In the genomic region with DNA sequence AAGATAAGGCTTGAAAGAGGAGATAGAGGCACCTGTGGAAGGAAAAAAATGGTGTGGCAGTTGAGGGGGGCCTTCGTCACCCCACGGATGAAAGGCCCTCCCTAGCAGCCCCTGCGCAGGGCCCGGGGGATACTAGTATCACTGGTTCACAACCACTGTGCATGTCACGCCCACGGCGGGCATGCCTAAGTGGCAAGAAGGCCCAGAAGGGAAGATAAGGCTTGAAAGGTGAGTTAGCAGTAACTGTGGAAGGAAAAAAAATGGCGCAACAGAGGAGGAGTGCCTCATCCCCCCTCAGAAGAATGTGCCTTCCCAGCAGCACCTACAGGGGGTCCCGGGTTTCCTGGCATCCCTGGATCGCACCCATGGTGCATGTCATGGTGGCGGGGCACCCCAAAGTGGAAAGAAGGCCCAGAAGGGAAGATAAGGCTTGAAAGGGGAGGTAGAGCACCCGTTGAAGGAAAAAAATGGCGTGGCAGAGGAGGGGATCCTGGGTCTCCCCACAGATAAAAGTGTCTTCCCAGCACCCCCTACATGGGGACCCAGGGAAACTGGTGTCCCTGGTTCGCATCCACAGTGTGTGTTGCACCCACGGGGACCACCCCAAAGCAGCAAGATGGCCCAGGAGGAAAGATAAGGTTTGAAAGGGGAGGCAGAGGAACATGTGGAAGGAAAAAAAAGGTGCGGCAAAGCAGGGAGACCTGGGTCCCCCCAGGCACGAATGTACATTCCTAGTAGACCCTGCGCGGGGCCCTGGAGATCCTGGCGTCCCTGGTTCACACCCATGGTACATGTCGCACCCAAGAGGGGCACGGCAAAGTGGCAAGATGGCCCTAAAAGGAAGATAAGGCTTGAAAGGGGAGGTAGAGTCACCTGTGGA, we compare ENCODE assay signal across 22 cellular contexts.
"Had no signal": no experiment of that assay in that cellular context is flagged by ENCODE, and none has a peak within 500 bp of the region (broad histone marks: within the 10 kb centered on the region; RNA-seq: fewer than 3 reads in every experiment).

No MANE protein-coding gene starts in this region.

- H3K27me3 Mint-ChIP-seq: activated CD4-positive, alpha-beta memory T cell treated with anti-CD3 and anti-CD28 coated beads for 36 hours; activated CD4-positive, alpha-beta T cell treated with anti-CD3 and anti-CD28 coated beads, Interleukin-2, amount 10 ng/mL, durations not matched to agents 7 days and 5 days; activated naive CD8-positive, alpha-beta T cell treated with anti-CD3 and anti-CD28 coated beads, Interleukin-2, amount 10 ng/mL, durations not matched to agents 7 days and 5 days; activated T-helper 17 cell treated with anti-CD3 and anti-CD28 coated beads, Interleukin-2, amount 50 U/mL, for 72 hours had no signal

- DNase-seq: activated CD4-positive, alpha-beta memory T cell treated with anti-CD3 and anti-CD28 coated beads for 36 hours; activated CD4-positive, alpha-beta T cell treated with anti-CD3 and anti-CD28 coated beads, Interleukin-2, amount 10 ng/mL, durations not matched to agents 7 days and 5 days; activated CD4-positive, CD25-positive, alpha-beta regulatory T cell; activated naive CD4-positive, alpha-beta T cell treated with anti-CD3 and anti-CD28 coated beads, Interleukin-2, amount 50 U/mL, for 16 hours; activated naive CD8-positive, alpha-beta T cell treated with anti-CD3 and anti-CD28 coated beads, Interleukin-2, amount 10 ng/mL, durations not matched to agents 7 days and 5 days; activated T-cell treated with anti-CD3 and anti-CD28 coated beads for 4 hours; activated T-cell treated with anti-CD3 and anti-CD28 coated beads, Interleukin-2, amount 50 U/mL, for 48 hours; adrenal gland; anterior cingulate cortex; IMR-90; Kasumi-1; KBM-7; NCI-H1105 treated with DMSO at 0.1 percent for 48 hours; NCI-H1436 treated with DMSO at 0.1 percent for 48 hours; NCI-H187; NCI-H2081; NCI-H446; NCI-H524; PC-3; SK-N-SH; T-helper 1 cell had no signal

- H3K4me1 Mint-ChIP-seq: activated CD4-positive, alpha-beta T cell treated with anti-CD3 and anti-CD28 coated beads, Interleukin-2, amount 10 ng/mL, durations not matched to agents 7 days and 5 days; activated naive CD8-positive, alpha-beta T cell treated with anti-CD3 and anti-CD28 coated beads, Interleukin-2, amount 10 ng/mL, durations not matched to agents 7 days and 5 days; activated T-helper 17 cell treated with anti-CD3 and anti-CD28 coated beads, Interleukin-2, amount 50 U/mL, for 72 hours had no signal

- H3K27ac Mint-ChIP-seq: activated CD4-positive, alpha-beta memory T cell treated with anti-CD3 and anti-CD28 coated beads for 36 hours; activated CD4-positive, alpha-beta T cell treated with anti-CD3 and anti-CD28 coated beads, Interleukin-2, amount 10 ng/mL, durations not matched to agents 7 days and 5 days; activated naive CD8-positive, alpha-beta T cell treated with anti-CD3 and anti-CD28 coated beads, Interleukin-2, amount 10 ng/mL, durations not matched to agents 7 days and 5 days; activated T-helper 17 cell treated with anti-CD3 and anti-CD28 coated beads, Interleukin-2, amount 50 U/mL, for 72 hours had no signal

- H3K4me3 Mint-ChIP-seq: activated CD4-positive, alpha-beta memory T cell treated with anti-CD3 and anti-CD28 coated beads for 36 hours; activated CD4-positive, alpha-beta T cell treated with anti-CD3 and anti-CD28 coated beads, Interleukin-2, amount 10 ng/mL, durations not matched to agents 7 days and 5 days; activated naive CD8-positive, alpha-beta T cell treated with anti-CD3 and anti-CD28 coated beads, Interleukin-2, amount 10 ng/mL, durations not matched to agents 7 days and 5 days; activated T-helper 17 cell treated with anti-CD3 and anti-CD28 coated beads, Interleukin-2, amount 50 U/mL, for 72 hours had no signal

- ATAC-seq: activated T-helper 17 cell treated with anti-CD3 and anti-CD28 coated beads, Interleukin-2, amount 50 U/mL, for 72 hours; PC-3 had no signal
